Comparison of ENCODE assay signal across 24 cellular contexts in the genomic region with DNA sequence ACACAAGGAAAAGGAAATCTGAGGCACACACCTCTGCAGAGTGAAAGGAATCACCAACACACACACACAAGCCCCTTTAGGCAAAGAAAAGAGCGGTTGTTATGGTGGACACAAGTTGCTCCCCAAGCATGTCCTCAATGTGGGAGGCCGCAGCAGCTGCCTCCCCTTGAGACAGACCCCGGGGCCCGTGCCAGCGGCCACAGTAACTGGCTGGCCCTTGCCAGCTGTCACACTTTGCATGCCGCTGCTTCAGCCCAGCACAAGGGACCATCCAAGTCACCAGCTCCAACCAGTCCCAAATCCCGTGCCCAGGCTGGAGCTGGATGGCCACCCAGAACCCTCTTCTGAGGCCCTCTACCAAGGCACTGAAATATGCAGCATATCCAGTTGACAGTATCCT. TPM values are rescaled to one million over a fixed set of nuclear protein-coding genes. Genes with fewer than 3 reads are reported as not detected.
"Had no signal": no experiment of that assay in that cellular context is flagged by ENCODE, and none has a peak within 500 bp of the region (broad histone marks: within the 10 kb centered on the region; RNA-seq: fewer than 3 reads in every experiment).

No MANE protein-coding gene starts in this region.

- DNase-seq: activated CD4-positive, alpha-beta memory T cell treated with anti-CD3 and anti-CD28 coated beads for 36 hours; activated CD4-positive, alpha-beta T cell treated with anti-CD3 and anti-CD28 coated beads, Interleukin-2, amount 10 ng/mL, durations not matched to agents 7 days and 5 days; activated CD4-positive, CD25-positive, alpha-beta regulatory T cell; activated CD8-positive, alpha-beta memory T cell treated with anti-CD3 and anti-CD28 coated beads for 24 hours; activated effector memory CD4-positive, alpha-beta T cell treated with anti-CD3 and anti-CD28 coated beads, Interleukin-2, amount 50 U/mL, for 16 hours; activated naive CD4-positive, alpha-beta T cell treated with Interleukin-2 at 50 U/mL for 16 hours; activated naive CD8-positive, alpha-beta T cell treated with anti-CD3 and anti-CD28 coated beads, Interleukin-2, amount 50 U/mL, for 24 hours; activated T-cell treated with anti-CD3 and anti-CD28 coated beads, Interleukin-2, amount 50 U/mL, for 4 hours; MG63; NCI-H1092 treated with DMSO at 0.1 percent for 48 hours; NCI-H1417 treated with DMSO at 0.1 percent for 48 hours; NCI-H1694 treated with DMSO at 0.1 percent for 48 hours; NCI-H2029 treated with DMSO at 0.1 percent for 48 hours; NCI-H510A treated with DMSO at 0.1 percent for 48 hours; NCI-H69; PC-3; SHP77 treated with DMSO at 0.1 percent for 48 hours; T-cell; T-helper 2 cell; T1000 had no signal

- ATAC-seq: activated naive CD4-positive, alpha-beta T cell treated with anti-CD3 and anti-CD28 coated beads, Interleukin-2, amount 50 U/mL, for 72 hours; activated naive CD8-positive, alpha-beta T cell treated with anti-CD3 and anti-CD28 coated beads, Interleukin-2, amount 50 U/mL, for 24 hours; activated T-cell treated with anti-CD3 and anti-CD28 coated beads, Interleukin-2, amount 50 U/mL, for 4 hours; PC-3; T-cell had no signal

- H3K27ac ChIP-seq: cardiac muscle cell, VCaP had no signal

- H3K9me3 ChIP-seq: MG63 had no signal

- H3K36me3 ChIP-seq: cardiac muscle cell, MG63 had no signal

- H3K4me3 ChIP-seq: cardiac muscle cell, MG63 had no signal

RNA-seq across cellular contexts. Expression of a gene that starts 2.9 kb away (rescaled TPM):
- total RNA-seq: activated CD4-positive, alpha-beta memory T cell treated with anti-CD3 and anti-CD28 coated beads for 36 hours; activated CD4-positive, alpha-beta T cell treated with anti-CD3 and anti-CD28 coated beads, Interleukin-2, amount 10 ng/mL, durations not matched to agents 7 days and 5 days; activated T-cell treated with anti-CD3 and anti-CD28 coated beads, Interleukin-2, amount 50 U/mL, for 4 hours; astrocyte; cardiac muscle cell; PC-3; T-cell had no signal

RNA-seq across cellular contexts. Expression of a gene that starts 41.3 kb away (rescaled TPM):
- total RNA-seq: activated CD4-positive, alpha-beta memory T cell treated with anti-CD3 and anti-CD28 coated beads for 36 hours; activated CD4-positive, alpha-beta T cell treated with anti-CD3 and anti-CD28 coated beads, Interleukin-2, amount 10 ng/mL, durations not matched to agents 7 days and 5 days; activated naive CD4-positive, alpha-beta T cell treated with anti-CD3 and anti-CD28 coated beads, Interleukin-2, amount 50 U/mL, for 72 hours; activated T-cell treated with anti-CD3 and anti-CD28 coated beads, Interleukin-2, amount 50 U/mL, for 4 hours; PC-3; T-cell had no signal
- polyA plus RNA-seq: cardiac muscle cell had no signal
